Comparison of ENCODE assay signal across 14 cellular contexts in genomic region chr12:11022520-11022919, GRCh38. TPM values are rescaled to one million over a fixed set of nuclear protein-coding genes. Genes with fewer than 3 reads are reported as not detected.
DNase-seq lines count a peak whose midpoint lies in the region; ATAC-seq, FAIRE-seq and TF ChIP-seq lines count a peak whose summit lies in the region.
"Had no signal": no experiment of that assay in that cellular context is flagged by ENCODE, and none has a peak within 500 bp of the region (broad histone marks: within the 10 kb centered on the region; RNA-seq: fewer than 3 reads in every experiment).

Gene TAS2R19, minus strand, starts transcription at chr12:11022620. Its CDS starts 49 bp downstream, at chr12:11022571.

- no peak for ATAC-seq in GM21528 (IDR thresholded peaks at IDR 0.05; ENCODE audit: low FRiP score, unreplicated experiment)

- TF ChIP-seq POLR2A in H54 (IDR thresholded peaks at IDR 0.05; ENCODE audit: low read depth, low read length), result no peak

- DNase-seq in activated naive CD4-positive, alpha-beta T cell treated with anti-CD3 and anti-CD28 coated beads, Interleukin-2, amount 50 U/mL, for 16 hours, result no peak
- DNase-seq in H54 (ENCODE audit: insufficient read length, low spot score) (no peak), chondrocyte (ENCODE audit: low spot score) (no peak), renal cortical epithelial cell (ENCODE audit: low read depth) (no peak), HT-29 (ENCODE audit: low spot score) (no peak)
- no peak for DNase-seq in stimulated activated CD4-positive, alpha-beta T cell treated with anti-CD3 and anti-CD28 coated beads, Interleukin-12 subunit alpha, Interleukin-12 subunit beta, amount 100 ng/mL, for 4 hours
- DNase-seq: ACHN; CD4-positive, CD25-positive, alpha-beta regulatory T cell; DMS53; GF-D8; H7 had no signal

- no peaks in the 10 kb centered on the region for H3K9me3 Mint-ChIP-seq in activated naive CD4-positive, alpha-beta T cell treated with anti-CD3 and anti-CD28 coated beads, Interleukin-2, amount 50 U/mL, for 24 hours
- peaks cover 5% of the 10 kb centered on the region for H3K9me3 Mint-ChIP-seq in chondrocyte (ENCODE audit: low read depth)

- H3K27ac Mint-ChIP-seq in activated naive CD4-positive, alpha-beta T cell treated with anti-CD3 and anti-CD28 coated beads, Interleukin-2, amount 50 U/mL, for 24 hours, result peak within 1 kb of the TSS; percentile 26
- peak within 1 kb of the TSS; percentile 47 for H3K27ac Mint-ChIP-seq in chondrocyte (ENCODE audit: unreplicated experiment)
- H3K27ac Mint-ChIP-seq: CD4-positive, CD25-positive, alpha-beta regulatory T cell had no signal

- H3K4me3 Mint-ChIP-seq in activated naive CD4-positive, alpha-beta T cell treated with anti-CD3 and anti-CD28 coated beads, Interleukin-2, amount 50 U/mL, for 24 hours, result no peak within 1 kb of the TSS
- no peak within 1 kb of the TSS for H3K4me3 Mint-ChIP-seq in chondrocyte (ENCODE audit: unreplicated experiment)
- H3K4me3 Mint-ChIP-seq: CD4-positive, CD25-positive, alpha-beta regulatory T cell had no signal

- no peaks in the 10 kb centered on the region for H3K27me3 Mint-ChIP-seq in activated naive CD4-positive, alpha-beta T cell treated with anti-CD3 and anti-CD28 coated beads, Interleukin-2, amount 50 U/mL, for 24 hours
- H3K27me3 Mint-ChIP-seq in chondrocyte (ENCODE audit: low read depth), result no peaks in the 10 kb centered on the region

- peaks cover 7% of the 10 kb centered on the region for H3K4me1 Mint-ChIP-seq in activated naive CD4-positive, alpha-beta T cell treated with anti-CD3 and anti-CD28 coated beads, Interleukin-2, amount 50 U/mL, for 24 hours
- no peaks in the 10 kb centered on the region for H3K4me1 Mint-ChIP-seq in chondrocyte (ENCODE audit: low read depth)

- no peak for TF ChIP-seq CTCF in chondrocyte (IDR thresholded peaks at IDR 0.05)

- peak; percentile 62 for FAIRE-seq in H54 (lab: Jason Lieb, UNC)
- FAIRE-seq: GM19239 had no signal

- peaks cover 22% of the 10 kb centered on the region for H3K36me3 Mint-ChIP-seq in activated naive CD4-positive, alpha-beta T cell treated with anti-CD3 and anti-CD28 coated beads, Interleukin-2, amount 50 U/mL, for 24 hours
- peaks cover 11% of the 10 kb centered on the region for H3K36me3 Mint-ChIP-seq in chondrocyte (ENCODE audit: low read depth)

RNA-seq across cellular contexts. Expression of gene TAS2R19, which starts in this region (rescaled TPM):
- total RNA-seq in chondrocyte, result 1.4 to 2.2 TPM (median 1.9 TPM) in 3 replicates
- total RNA-seq in renal cortical epithelial cell, result 1.2 and 11.6 TPM in 2 replicates
- total RNA-seq in HT-29 (2014; rRNA removed; shearing (Covaris generic)), result 1.6 and 3.3 TPM in 2 replicates
